ENCODE assay signal across 8 cellular contexts in the genomic region with DNA sequence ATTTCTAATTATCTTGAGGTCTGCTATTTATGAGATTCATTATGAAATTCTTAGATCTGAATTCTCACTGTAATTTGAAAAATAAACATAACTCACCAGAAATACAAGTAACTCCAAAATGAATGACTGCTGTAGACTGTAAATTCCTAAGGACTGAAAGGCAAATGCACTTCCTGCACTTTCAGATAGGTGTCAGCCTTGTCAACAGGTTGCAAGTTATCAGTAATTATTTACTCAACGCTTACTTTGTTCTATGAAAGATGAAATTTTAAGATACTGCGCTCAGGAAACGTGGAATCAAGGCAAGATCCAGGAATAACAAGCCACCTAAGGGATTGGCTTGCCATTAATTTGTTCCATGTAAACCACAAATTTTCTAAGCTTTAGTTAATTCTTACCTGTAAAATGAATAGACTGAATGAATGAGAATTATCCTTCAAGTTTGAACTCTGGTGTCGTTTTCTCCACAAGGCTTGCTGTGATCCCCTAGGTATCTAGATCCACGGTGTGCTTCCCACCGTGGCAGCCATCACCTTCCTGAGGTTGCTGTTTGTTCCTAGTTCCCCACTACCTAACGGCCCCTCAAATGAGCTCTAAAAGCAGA. TPM values are rescaled to one million over a fixed set of nuclear protein-coding genes. Genes with fewer than 3 reads are reported as not detected.
DNase-seq lines count a peak whose midpoint lies in the region; ATAC-seq and TF ChIP-seq lines count a peak whose summit lies in the region.

No MANE protein-coding gene starts in this region.

- no peak overlapping the region for H3K27ac ChIP-seq in coronary artery

- intact Hi-C loops in left cardiac atrium (cut with DNase I) (loop anchor here in 1 of 2 donors (10.0 kb wide), 1 partner anchor 636 kb away; no protein-coding TSS in a partner anchor), cardiac septum (cut with DNase I) (no loop called here)

- peak; percentile 30 to 39 for ATAC-seq in left cardiac atrium
- peak; percentile 79 for ATAC-seq in HG02870 (IDR thresholded peaks at IDR 0.05; ENCODE audit: unreplicated experiment)

- TF ChIP-seq CTCF in coronary artery (IDR thresholded peaks at IDR 0.05): peak; percentile 51

- no peak for DNase-seq in left cardiac atrium
- DNase-seq in cardiac septum (ENCODE audit: low spot score): no peak
- DNase-seq in OCI-M1 (lab: John Stamatoyannopoulos, UW): peak; percentile 70
- no peak for DNase-seq in coronary artery (ENCODE audit: low spot score)
- peak; percentile 48 for DNase-seq in myocyte (ENCODE audit: low read depth)
- DNase-seq in epidermal melanocyte (ENCODE audit: insufficient read length, low spot score): no peak
- DNase-seq in activated CD4-positive, CD25-positive, alpha-beta regulatory T cell (lab: John Stamatoyannopoulos, UW): no peak

- H3K4me3 ChIP-seq in coronary artery: no peak overlapping the region

RNA-seq across cellular contexts. Expression of a gene that starts 12.6 kb away (rescaled TPM):
- total RNA-seq in left cardiac atrium (10 to 100 TPM; 37.1 to 39.7 TPM), cardiac septum (45.1 TPM), myocyte (51.7 and 62.3 TPM in 2 replicates)
- polyA plus RNA-seq in myocyte (2012): 22.2 TPM

RNA-seq across cellular contexts. Expression of a gene that starts 27.9 kb away (rescaled TPM):
- under 1 TPM; 0.81 to 0.88 TPM for total RNA-seq in left cardiac atrium
- total RNA-seq in cardiac septum: 0.43 TPM
- total RNA-seq in myocyte: 1.4 and 2.5 TPM in 2 replicates
- 4.4 TPM for polyA plus RNA-seq in myocyte (2012)

RNA-seq across cellular contexts. Expression of a gene that starts 45.1 kb away (rescaled TPM):
- total RNA-seq in left cardiac atrium: 10 to 100 TPM; 34.8 to 51.1 TPM
- 41.8 TPM for total RNA-seq in cardiac septum
- total RNA-seq in myocyte: 74.6 and 74.9 TPM in 2 replicates
- 32.5 TPM for polyA plus RNA-seq in myocyte (2012)

RNA-seq across cellular contexts. Expression of a gene that starts 45.4 kb away (rescaled TPM):
- 10 to 100 TPM; 59.5 to 68.5 TPM for total RNA-seq in left cardiac atrium
- total RNA-seq in cardiac septum: 69.5 TPM
- total RNA-seq in myocyte: 94.3 and 106 TPM in 2 replicates
- 97.5 TPM for polyA plus RNA-seq in myocyte (2012)

Comparison
In these comparisons a context has a peak if more than half of its experiments do, and no peak if none do; other contexts are left out.
1. DNase-seq: peak in OCI-M1 (single experiment) and myocyte (single experiment); none in left cardiac atrium (single experiment), cardiac septum (single experiment), coronary artery (single experiment), epidermal melanocyte (single experiment) and activated CD4-positive, CD25-positive, alpha-beta regulatory T cell (0 of 4).